Comparison of ENCODE assay signal across 18 cellular contexts in genomic region chr12:88810806-88811205, GRCh38.
DNase-seq lines count a peak whose midpoint lies in the region; ATAC-seq, FAIRE-seq and TF ChIP-seq lines count a peak whose summit lies in the region.
"Had no signal": no experiment of that assay in that cellular context is flagged by ENCODE, and none has a peak within 500 bp of the region (broad histone marks: within the 10 kb centered on the region; RNA-seq: fewer than 3 reads in every experiment).

No MANE protein-coding gene starts in this region.

- H3K4ac ChIP-seq in IMR-90 (ENCODE audit: low read depth, low read length) = no peak overlapping the region

- no peak overlapping the region for H3K4me2 ChIP-seq in IMR-90 (ENCODE audit: low read depth, low read length)
- H3K4me2 ChIP-seq in astrocyte (ENCODE audit: low read length) = no peak overlapping the region
- H3K4me2 ChIP-seq: GM23338, KMS-11 had no signal

- TF ChIP-seq RAD21 in IMR-90 (IDR thresholded peaks at IDR 0.05; ENCODE audit: low read length) = no peak

- H4K91ac ChIP-seq in IMR-90 (ENCODE audit: insufficient read depth, low read depth, low read length) = no peak overlapping the region

- H3K27ac Mint-ChIP-seq in astrocyte (ENCODE audit: unreplicated experiment) = no peak overlapping the region
- H3K27ac Mint-ChIP-seq: CD4-positive, alpha-beta T cell; GM23338 had no signal

- no peak overlapping the region for H2AK9ac ChIP-seq in IMR-90 (replicated peaks; ENCODE audit: low read depth, low read length, poor library complexity)

- no peak for TF ChIP-seq POLR2A in IMR-90 (IDR thresholded peaks at IDR 0.05; ENCODE audit: low read depth, low read length)
- TF ChIP-seq POLR2A in uterus (IDR thresholded peaks at IDR 0.05) = no peak
- no peak for TF ChIP-seq POLR2A in spleen (IDR thresholded peaks at IDR 0.05)

- intact Hi-C loops in IMR-90 (cut with micrococcal nuclease) (no loop called here), aorta (cut with DNase I) (no loop called here), uterus (cut with DNase I; ENCODE audit: low total_unique reads) (no loop called here), spleen (cut with DNase I; ENCODE audit: low total_unique reads) (no loop called here)

- no peaks in the 10 kb centered on the region for H3K9me3 Mint-ChIP-seq in astrocyte (ENCODE audit: unreplicated experiment)
- H3K9me3 Mint-ChIP-seq: CD4-positive, alpha-beta T cell; GM23338 had no signal

- H2AFZ ChIP-seq in IMR-90 (replicated peaks; ENCODE audit: low read length, poor library complexity) (peak overlapping the region; percentile 47), astrocyte (ENCODE audit: low read depth, low read length) (no peak overlapping the region)
- H2AFZ ChIP-seq: GM23338 had no signal

- H4K8ac ChIP-seq in IMR-90 (ENCODE audit: low read depth in 2 of 2, low read length in 2 of 2) = no peak overlapping the region

- H3K23ac ChIP-seq in IMR-90 (ENCODE audit: low read depth, low read length) = no peak overlapping the region

- H2BK20ac ChIP-seq in IMR-90 (ENCODE audit: low read depth, low read length) = no peak overlapping the region

- no peak for FAIRE-seq in astrocyte (lab: Jason Lieb, UNC)
- FAIRE-seq: D721Med, H54 had no signal

- ATAC-seq in IMR-90 (ENCODE audit: low read depth) = peak; percentile 73
- no peak for ATAC-seq in GM19035 (IDR thresholded peaks at IDR 0.05; ENCODE audit: unreplicated experiment)
- no peak for ATAC-seq in aorta (ENCODE audit: low FRiP score)
- ATAC-seq: GM23338 had no signal

- H4K20me1 ChIP-seq in IMR-90 (ENCODE audit: insufficient read depth, low read length) = no peaks in the 10 kb centered on the region
- no peaks in the 10 kb centered on the region for H4K20me1 ChIP-seq in astrocyte (ENCODE audit: insufficient read depth, low read length)

- DNase-seq in EH (ENCODE audit: low read depth) (peak; percentile 43), IMR-90 (peak; percentile 31), astrocyte (ENCODE audit: low read depth) (peak; percentile 19), iris pigment epithelial cell (ENCODE audit: low read depth) (peak; percentile 60), aorta (no peak), uterus (no peak), spleen (no peak)
- DNase-seq: AML-193; Caco-2; CD4-positive, alpha-beta T cell; GF-D8; HCEC 1CT had no signal

- no peak overlapping the region for H3K14ac ChIP-seq in IMR-90 (replicated peaks; ENCODE audit: low read depth, low read length)

- no peak overlapping the region for H3K56ac ChIP-seq in IMR-90 (ENCODE audit: extremely low read depth, insufficient read depth, low read length)

- H3K9me3 ChIP-seq in IMR-90 (ENCODE audit: control insufficient read depth, insufficient read depth, low read length) = no peaks in the 10 kb centered on the region
- H3K9me3 ChIP-seq in astrocyte (ENCODE audit: insufficient read depth, low read depth, low read length) = no peaks in the 10 kb centered on the region
- H3K9me3 ChIP-seq in aorta (ENCODE audit: control insufficient read depth, low read length) = no peaks in the 10 kb centered on the region
- H3K9me3 ChIP-seq in uterus = no peaks in the 10 kb centered on the region
- no peaks in the 10 kb centered on the region for H3K9me3 ChIP-seq in spleen
- H3K9me3 ChIP-seq: Caco-2 had no signal

- CTCF ChIA-PET in IMR-90 (lab: Yijun Ruan, JAX) = no interaction called here

- no peak overlapping the region for H3K4me3 Mint-ChIP-seq in astrocyte (ENCODE audit: unreplicated experiment)
- H3K4me3 Mint-ChIP-seq: CD4-positive, alpha-beta T cell; GM23338 had no signal

- H3K18ac ChIP-seq in IMR-90 (ENCODE audit: low read depth, low read length) = no peak overlapping the region

- no CpG with 5 or more reads among the region's 1 CpG for WGBS in IMR-90 (ENCODE audit: extremely low coverage in 2 of 2, insufficient read length in 1 of 2), 2 experiments
- 80 to 91% methylated on average over 1 of the region's 1 CpG for WGBS in aorta, 2 donors
- WGBS in spleen, 5 donors = 93 to 100% (median 96%) methylated on average over 1 of the region's 1 CpG

- no peaks in the 10 kb centered on the region; the same call in 1 of the 2 replicates for H3K9me1 ChIP-seq in IMR-90 (ENCODE audit: insufficient read depth, low read length)

- POLR2A ChIA-PET in IMR-90 (lab: Charles Lee; ENCODE audit: unreplicated experiment) = no interaction called here

- H2BK120ac ChIP-seq in IMR-90 (ENCODE audit: low read depth, low read length) = no peak overlapping the region

- H3K36me3 Mint-ChIP-seq in astrocyte (ENCODE audit: low read depth, unreplicated experiment) = no peaks in the 10 kb centered on the region

- dilution Hi-C loops in IMR-90 (cut with HindIII; ENCODE audit: low sequenced_read_pairs, unreplicated experiment) = no loop called here

- H4K5ac ChIP-seq in IMR-90 (ENCODE audit: low read depth, low read length) = no peak overlapping the region

- no peaks in the 10 kb centered on the region; the same call in 1 of the 2 replicates for H3K4me1 ChIP-seq in IMR-90 (ENCODE audit: control insufficient read depth, insufficient read depth, low read length)
- no peaks in the 10 kb centered on the region for H3K4me1 ChIP-seq in astrocyte (ENCODE audit: insufficient read depth, low read length)
- H3K4me1 ChIP-seq in aorta (ENCODE audit: control insufficient read depth in 1 of 2, insufficient read depth in 2 of 2, low read length in 2 of 2) = no peaks in the 10 kb centered on the region
- H3K4me1 ChIP-seq in uterus = no peaks in the 10 kb centered on the region
- H3K4me1 ChIP-seq in spleen = no peaks in the 10 kb centered on the region

- H2AK5ac ChIP-seq in IMR-90 (ENCODE audit: low read depth, low read length) = no peak overlapping the region; the same call in 1 of the 2 replicates

- H3K36me3 ChIP-seq in IMR-90 (ENCODE audit: control insufficient read depth, insufficient read depth, low read length) (no peaks in the 10 kb centered on the region), astrocyte (ENCODE audit: insufficient read depth, low read length) (no peaks in the 10 kb centered on the region), aorta (ENCODE audit: control insufficient read depth in 1 of 2, insufficient read depth in 2 of 2, low read length in 1 of 2) (no peaks in the 10 kb centered on the region), uterus (no peaks in the 10 kb centered on the region), spleen (no peaks in the 10 kb centered on the region)

- H2BK15ac ChIP-seq in IMR-90 (ENCODE audit: low read depth, low read length) = no peak overlapping the region

- H2BK5ac ChIP-seq in IMR-90 (ENCODE audit: low read depth, low read length, poor library complexity, severe bottlenecking) = no peak overlapping the region

- H3K4me3 ChIP-seq in IMR-90 (ENCODE audit: insufficient read depth, low read depth, low read length) = no peak overlapping the region
- no peak overlapping the region for H3K4me3 ChIP-seq in astrocyte (ENCODE audit: insufficient read depth, low read depth, low read length)
- H3K4me3 ChIP-seq in aorta (ENCODE audit: low read length in 2 of 2) = no peak overlapping the region
- H3K4me3 ChIP-seq in uterus = no peak overlapping the region
- no peak overlapping the region for H3K4me3 ChIP-seq in spleen
- H3K4me3 ChIP-seq: GM23338 had no signal

- H3K27ac ChIP-seq in IMR-90 (ENCODE audit: insufficient read depth, low read length) (no peak overlapping the region), astrocyte (ENCODE audit: low read depth, low read length) (no peak overlapping the region), aorta (ENCODE audit: low read depth in 1 of 2, low read length in 2 of 2) (no peak overlapping the region), uterus (no peak overlapping the region), spleen (no peak overlapping the region)
- H3K27ac ChIP-seq: C4-2B, KMS-11 had no signal

- BruUV-seq in IMR-90 (replicated peaks; lab: Mats Ljungman, UMichigan) = no TSS peak

- no peaks in the 10 kb centered on the region for H3K27me3 Mint-ChIP-seq in astrocyte (ENCODE audit: low read depth, unreplicated experiment)
- H3K27me3 Mint-ChIP-seq: CD4-positive, alpha-beta T cell had no signal

- H3K9ac ChIP-seq in IMR-90 (ENCODE audit: low read depth, low read length) (no peak overlapping the region), astrocyte (ENCODE audit: low read length) (no peak overlapping the region)
- H3K9ac ChIP-seq: KMS-11 had no signal

- in situ Hi-C loops in IMR-90 (cut with MboI; ENCODE audit: low sequenced_read_pairs) = no loop called here

- no peaks in the 10 kb centered on the region for H3K79me2 ChIP-seq in astrocyte (ENCODE audit: insufficient read depth, low read length)

- no peaks in the 10 kb centered on the region for H3K79me1 ChIP-seq in IMR-90 (ENCODE audit: low read depth in 1 of 2, low read length in 2 of 2)

- H3K27me3 ChIP-seq in IMR-90 (ENCODE audit: control insufficient read depth, insufficient read depth, low read length) = no peaks in the 10 kb centered on the region
- H3K27me3 ChIP-seq in astrocyte (ENCODE audit: insufficient read depth, low read length) = no peaks in the 10 kb centered on the region
- no peaks in the 10 kb centered on the region for H3K27me3 ChIP-seq in aorta (ENCODE audit: control insufficient read depth in 1 of 2, insufficient read depth in 2 of 2, low read length in 1 of 2)
- H3K27me3 ChIP-seq in uterus = no peaks in the 10 kb centered on the region
- H3K27me3 ChIP-seq in spleen (replicated peaks in 1 of 7) = no peaks in the 10 kb centered on the region

- no peak for TF ChIP-seq CTCF in IMR-90 (conservative IDR thresholded peaks at IDR 0.05; ENCODE audit: low read depth, low read length)
- TF ChIP-seq CTCF in astrocyte (IDR thresholded peaks at IDR 0.05; ENCODE audit: insufficient read depth, low read depth, low read length) = no peak
- no peak for TF ChIP-seq CTCF in uterus (IDR thresholded peaks at IDR 0.05)
- TF ChIP-seq CTCF in spleen (IDR thresholded peaks at IDR 0.05 in 8 of 11, conservative IDR thresholded peaks at IDR 0.05 in 3 of 11) = no peak

- no peaks in the 10 kb centered on the region for H3K4me1 Mint-ChIP-seq in astrocyte (ENCODE audit: low read depth, unreplicated experiment)
- H3K4me1 Mint-ChIP-seq: GM23338 had no signal

TF ChIP-seq in IMR-90, 13 proteins besides CTCF, POLR2A, EP300 and RAD21:
- TF ChIP-seq FOS (IDR thresholded peaks at IDR 0.05; ENCODE audit: low read depth, low read length) (no peak), BHLHE40 (IDR thresholded peaks at IDR 0.05; ENCODE audit: low read depth, low read length) (no peak), MAZ (IDR thresholded peaks at IDR 0.05; ENCODE audit: borderline replicate concordance, low read depth, low read length) (no peak), NFE2L2 (IDR thresholded peaks at IDR 0.05; ENCODE audit: low read depth, low read length) (no peak), RFX5 (IDR thresholded peaks at IDR 0.05; ENCODE audit: low read depth, low read length) (no peak), MXI1 (IDR thresholded peaks at IDR 0.05; ENCODE audit: borderline replicate concordance, low read depth, low read length) (no peak)

Comparison
In these comparisons a context has a peak if more than half of its experiments do, and no peak if none do; other contexts are left out.
1. DNase-seq: peak in EH (single experiment), IMR-90 (single experiment), astrocyte (single experiment) and iris pigment epithelial cell (single experiment); none in aorta (0 of 2), uterus (0 of 2) and spleen (single experiment).